Comparison of ENCODE assay signal across 1 cellular context in the genomic region with DNA sequence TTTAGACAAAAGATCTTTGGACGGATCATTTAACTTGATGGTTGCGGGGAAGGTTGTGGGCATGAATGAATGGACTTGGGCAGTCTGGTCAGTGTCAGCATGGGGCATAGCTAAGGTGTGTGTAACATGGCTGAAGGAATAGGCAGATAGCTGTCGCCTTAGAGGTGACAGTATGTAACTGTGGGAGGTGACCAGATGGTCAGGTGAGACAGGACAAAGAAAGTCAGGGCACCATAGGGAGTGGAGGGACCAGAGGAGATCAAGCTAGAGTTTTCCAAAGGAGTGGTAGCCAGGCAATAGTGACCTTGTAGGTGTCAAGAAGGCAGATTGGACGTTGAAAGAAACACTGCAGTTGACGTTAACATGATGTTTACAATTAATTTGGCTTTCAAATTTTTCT.
TF ChIP-seq lines count a peak whose summit lies in the region.

No MANE protein-coding gene starts in this region.

TF ChIP-seq in HEK293T, 16 proteins besides CTCF, POLR2A, EP300 and RAD21 (continued from another document):
- TF ChIP-seq, protein P1, sequence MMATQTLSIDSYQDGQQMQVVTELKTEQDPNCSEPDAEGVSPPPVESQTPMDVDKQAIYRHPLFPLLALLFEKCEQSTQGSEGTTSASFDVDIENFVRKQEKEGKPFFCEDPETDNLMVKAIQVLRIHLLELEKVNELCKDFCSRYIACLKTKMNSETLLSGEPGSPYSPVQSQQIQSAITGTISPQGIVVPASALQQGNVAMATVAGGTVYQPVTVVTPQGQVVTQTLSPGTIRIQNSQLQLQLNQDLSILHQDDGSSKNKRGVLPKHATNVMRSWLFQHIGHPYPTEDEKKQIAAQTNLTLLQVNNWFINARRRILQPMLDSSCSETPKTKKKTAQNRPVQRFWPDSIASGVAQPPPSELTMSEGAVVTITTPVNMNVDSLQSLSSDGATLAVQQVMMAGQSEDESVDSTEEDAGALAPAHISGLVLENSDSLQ (IDR thresholded peaks at IDR 0.05) = no peak
- no peak for TF ChIP-seq TARDBP (IDR thresholded peaks at IDR 0.05)
TF ChIP-seq in HEK293T: peak in this region for 0.
